In the genomic region with DNA sequence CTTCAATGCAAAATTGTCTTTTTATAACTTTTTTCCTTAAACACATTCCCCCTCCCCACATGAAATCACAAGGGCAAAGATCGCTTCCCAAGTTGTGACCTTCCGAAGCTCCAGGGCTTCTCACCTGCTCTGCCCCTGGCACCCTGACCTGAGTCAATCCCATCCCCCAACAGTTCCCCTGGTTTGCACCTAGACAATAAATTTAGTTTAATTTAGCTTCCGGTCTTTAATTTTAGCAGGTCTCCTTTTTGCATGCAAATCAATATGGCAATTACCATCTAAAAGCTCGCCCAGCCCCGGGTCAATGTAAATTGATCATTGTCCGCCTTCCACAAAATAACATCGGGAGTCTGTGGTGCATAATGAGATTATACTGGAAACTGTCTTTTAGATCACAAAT, we compare ENCODE assay signal across 9 cellular contexts. TPM values are rescaled to one million over a fixed set of nuclear protein-coding genes. Genes with fewer than 3 reads are reported as not detected.
DNase-seq lines count a peak whose midpoint lies in the region; TF ChIP-seq lines count a peak whose summit lies in the region.
"Had no signal": no experiment of that assay in that cellular context is flagged by ENCODE, and none has a peak within 500 bp of the region (broad histone marks: within the 10 kb centered on the region; RNA-seq: fewer than 3 reads in every experiment).

No MANE protein-coding gene starts in this region.

- H3K27ac Mint-ChIP-seq in Caco-2 (ENCODE audit: unreplicated experiment), result no peak overlapping the region

- no TSS peak for BruUV-seq in Caco-2 (replicated peaks; lab: Mats Ljungman, UMichigan)

- CTCF ChIA-PET in Caco-2 (lab: Charles Lee), result no interaction called here

- H3K4me1 ChIP-seq in Caco-2, result peaks cover 21% of the 10 kb centered on the region
- peaks cover 36% of the 10 kb centered on the region for H3K4me1 ChIP-seq in HUES64 (ENCODE audit: insufficient read depth, low read length)
- H3K4me1 ChIP-seq in duodenal mucosa (ENCODE audit: control insufficient read depth in 1 of 2, insufficient read depth in 2 of 2, low read length in 2 of 2), result peaks cover 42 to 55% of the 10 kb centered on the region in 2 donors
- peaks cover 22 to 32% of the 10 kb centered on the region in 2 donors for H3K4me1 ChIP-seq in neuronal stem cell (ENCODE audit: control insufficient read depth in 2 of 2, insufficient read depth in 1 of 2, low read depth in 1 of 2, low read length in 2 of 2)

- H3K4me3 Mint-ChIP-seq in Caco-2 (ENCODE audit: unreplicated experiment), result peak overlapping the region; percentile 66

- intact Hi-C loops in Caco-2 (cut with micrococcal nuclease; ENCODE audit: unreplicated experiment), result no loop called here

- H3K79me1 ChIP-seq in neuronal stem cell (ENCODE audit: low read depth, low read length), result peaks cover 6% of the 10 kb centered on the region

- no peaks in the 10 kb centered on the region for H3K27me3 Mint-ChIP-seq in Caco-2 (ENCODE audit: insufficient read depth, unreplicated experiment)

- H3K9me3 Mint-ChIP-seq in Caco-2 (ENCODE audit: unreplicated experiment), result no peaks in the 10 kb centered on the region

- H2BK5ac ChIP-seq in neuronal stem cell (ENCODE audit: low read length), result no peak overlapping the region

- no peak for TF ChIP-seq CTCF in Caco-2 (IDR thresholded peaks at IDR 0.05; ENCODE audit: insufficient read depth in 1 of 2, low read depth in 1 of 2, low read length in 1 of 2, severe bottlenecking in 1 of 2, unreplicated experiment in 1 of 2)

- H3K9ac ChIP-seq in HUES64 (ENCODE audit: low read depth, low read length), result peak overlapping the region; percentile 81
- H3K9ac ChIP-seq in duodenal mucosa (ENCODE audit: low read depth in 1 of 2, low read length in 2 of 2), result no peak overlapping the region
- H3K9ac ChIP-seq in neuronal stem cell (ENCODE audit: low read depth, low read length, poor library complexity), result no peak overlapping the region

- H3K4me1 Mint-ChIP-seq in Caco-2 (ENCODE audit: low read depth, unreplicated experiment), result peaks cover 18% of the 10 kb centered on the region

- no peak overlapping the region for H2AFZ ChIP-seq in neuronal stem cell (ENCODE audit: low read length)

- H3K4me3 ChIP-seq in Caco-2 (ENCODE audit: low read depth, low read length), result no peak overlapping the region
- H3K4me3 ChIP-seq in HUES64 (ENCODE audit: low read length), result peak overlapping the region; percentile 65
- H3K4me3 ChIP-seq in duodenal mucosa (ENCODE audit: low read depth in 1 of 2, low read length in 2 of 2), result peak overlapping the region; percentile 15 to 32
- H3K4me3 ChIP-seq in neuronal stem cell (ENCODE audit: low read length in 2 of 2), result no peak overlapping the region

- no peak overlapping the region for H2AK5ac ChIP-seq in neuronal stem cell (ENCODE audit: low read depth, low read length)

- H2BK12ac ChIP-seq in neuronal stem cell (ENCODE audit: low read length), result no peak overlapping the region

- DNase-seq in Caco-2 (no peak), neuronal stem cell (ENCODE audit: low spot score) (no peak), NCI-H524 treated with DMSO at 0.1 percent for 48 hours (lab: John Stamatoyannopoulos, UW) (no peak), medulla oblongata (ENCODE audit: extremely low spot score) (no peak), NCI-H524 (lab: John Stamatoyannopoulos, UW) (no peak), NCI-H2107 (lab: John Stamatoyannopoulos, UW) (no peak)

- peak overlapping the region; percentile 45 for H3K4me2 ChIP-seq in neuronal stem cell (ENCODE audit: insufficient read depth, low read length, poor library complexity, severe bottlenecking)

- H3K27me3 ChIP-seq in Caco-2 (replicated peaks; ENCODE audit: control insufficient read depth, insufficient read depth, low read length) (no peaks in the 10 kb centered on the region), HUES64 (ENCODE audit: insufficient read depth, low read length) (peaks cover 32% of the 10 kb centered on the region), duodenal mucosa (ENCODE audit: control insufficient read depth in 1 of 2, insufficient read depth in 2 of 2, low read length in 2 of 2) (no peaks in the 10 kb centered on the region), neuronal stem cell (ENCODE audit: control insufficient read depth in 3 of 3, insufficient read depth in 3 of 3, low read depth in 1 of 3, low read length in 3 of 3) (peaks cover 0 to 36% (median 0%) of the 10 kb centered on the region in 3 experiments)

- no peak overlapping the region for H4K91ac ChIP-seq in neuronal stem cell (ENCODE audit: low read depth, low read length, poor library complexity)

- POLR2A ChIA-PET in Caco-2 (lab: Charles Lee), result no interaction called here

- H3K23ac ChIP-seq in neuronal stem cell (ENCODE audit: low read depth, low read length, poor library complexity), result no peak overlapping the region

- H2BK120ac ChIP-seq in neuronal stem cell (ENCODE audit: low read depth, low read length), result no peak overlapping the region

- H3K14ac ChIP-seq in neuronal stem cell (ENCODE audit: low read length), result no peak overlapping the region

- H3K18ac ChIP-seq in neuronal stem cell (ENCODE audit: low read length), result no peak overlapping the region

- WGBS in HUES64, result 1% methylated on average over 4 of the region's 7 CpGs
- no CpG with 5 or more reads among the region's 7 CpGs for WGBS in neuronal stem cell (ENCODE audit: extremely low coverage in 2 of 2, insufficient read length in 2 of 2, insufficient replicate concordance in 1 of 2), 2 donors

- H3K9me3 ChIP-seq in Caco-2 (no peaks in the 10 kb centered on the region), HUES64 (ENCODE audit: insufficient read depth, low read depth, low read length) (no peaks in the 10 kb centered on the region), duodenal mucosa (ENCODE audit: control insufficient read depth in 1 of 2, low read length in 2 of 2) (no peaks in the 10 kb centered on the region), neuronal stem cell (replicated peaks in 1 of 2; ENCODE audit: control insufficient read depth in 2 of 2, insufficient read depth in 1 of 2, low read depth in 1 of 2, low read length in 2 of 2) (no peaks in the 10 kb centered on the region)

- H3K27ac ChIP-seq in HUES64 (ENCODE audit: low read depth, low read length), result peak overlapping the region; percentile 93
- no peak overlapping the region for H3K27ac ChIP-seq in duodenal mucosa (ENCODE audit: low read depth, low read length)
- H3K27ac ChIP-seq in neuronal stem cell (replicated peaks; ENCODE audit: low read length), result no peak overlapping the region
- H3K27ac ChIP-seq: epithelial cell of prostate had no signal

- H2BK15ac ChIP-seq in neuronal stem cell (ENCODE audit: low read length), result no peak overlapping the region

- no peaks in the 10 kb centered on the region for H3K36me3 ChIP-seq in Caco-2 (ENCODE audit: control insufficient read depth, insufficient read depth, low read length)
- H3K36me3 ChIP-seq in HUES64 (ENCODE audit: insufficient read depth, low read length), result no peaks in the 10 kb centered on the region
- H3K36me3 ChIP-seq in duodenal mucosa (ENCODE audit: control insufficient read depth in 1 of 2, insufficient read depth in 2 of 2, low read length in 2 of 2), result no peaks in the 10 kb centered on the region
- H3K36me3 ChIP-seq in neuronal stem cell (replicated peaks in 1 of 2; ENCODE audit: control insufficient read depth in 2 of 2, insufficient read depth in 2 of 2, low read length in 2 of 2), result peaks cover 0 to 8% of the 10 kb centered on the region in 2 donors

- no peak overlapping the region for H4K8ac ChIP-seq in neuronal stem cell (ENCODE audit: low read depth, low read length)

- H3K36me3 Mint-ChIP-seq in Caco-2 (ENCODE audit: insufficient read depth, unreplicated experiment), result peaks cover 11% of the 10 kb centered on the region

- H3K4ac ChIP-seq in neuronal stem cell (ENCODE audit: low read length), result no peak overlapping the region

RNA-seq across cellular contexts. Expression of gene BCOR, which starts 6.8 kb away (rescaled TPM):
- total RNA-seq in Caco-2 (2022), result 16.2 and 18.6 TPM in 2 replicates
- polyA plus RNA-seq in HUES64 (2013, experiment 1 of 2), result 34.7 TPM
- polyA plus RNA-seq in HUES64 (2013, experiment 2 of 2), result 31.5 TPM
- polyA plus RNA-seq in neuronal stem cell (2013, experiment 1 of 2), result 5.4 TPM
- 5.2 TPM for polyA plus RNA-seq in neuronal stem cell (2013, experiment 2 of 2)

Comparison
In these comparisons a context has a peak if more than half of its experiments do, and no peak if none do; other contexts are left out.
1. H3K4me3 ChIP-seq: peak in HUES64 (single experiment) and duodenal mucosa (2 of 2); none in Caco-2 (single experiment) and neuronal stem cell (0 of 2).